Comparison of ENCODE assay signal across 15 cellular contexts in the genomic region with DNA sequence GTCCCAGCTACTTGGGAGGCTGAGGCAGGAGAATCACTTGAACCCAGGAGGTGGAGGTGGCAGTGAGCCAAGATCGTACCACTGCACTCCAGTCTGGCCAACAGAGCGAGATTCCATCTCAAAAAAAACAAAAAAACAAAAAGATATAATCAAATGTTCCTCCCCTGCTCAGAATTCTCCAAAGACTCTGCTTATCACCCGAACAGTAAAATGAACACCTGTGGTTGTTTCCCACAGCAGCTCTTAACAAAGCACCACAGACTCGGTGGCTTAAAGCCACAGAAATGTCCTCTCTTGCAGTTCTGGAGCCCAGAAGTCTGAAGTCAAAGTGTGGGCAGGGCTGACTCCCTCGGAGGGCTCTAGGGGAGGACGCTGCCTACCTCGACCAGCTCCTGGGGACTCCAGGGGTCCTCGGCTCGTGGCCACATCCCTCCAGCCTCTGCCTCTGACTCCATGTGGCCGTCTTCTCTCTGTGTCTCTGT. TPM values are rescaled to one million over a fixed set of nuclear protein-coding genes. Genes with fewer than 3 reads are reported as not detected.
DNase-seq lines count a peak whose midpoint lies in the region; ATAC-seq, FAIRE-seq and TF ChIP-seq lines count a peak whose summit lies in the region.
"Had no signal": no experiment of that assay in that cellular context is flagged by ENCODE, and none has a peak within 500 bp of the region (broad histone marks: within the 10 kb centered on the region; RNA-seq: fewer than 3 reads in every experiment).

No MANE protein-coding gene starts in this region.

- no peaks in the 10 kb centered on the region for H3K9me3 Mint-ChIP-seq in activated CD4-positive, alpha-beta T cell treated with anti-CD3 and anti-CD28 coated beads, Interleukin-2, amount 10 ng/mL, durations not matched to agents 7 days and 5 days
- no peaks in the 10 kb centered on the region for H3K9me3 Mint-ChIP-seq in activated T-helper 2 cell treated with anti-CD3 and anti-CD28 coated beads, Interferon-gamma antibody, Interleukin-2, Interleukin-4, amounts not matched to agents 10 μg/mL and 5 μg/mL and 100 μg/mL, durations not matched to agents 14 hours and 24 hours and 36 hours
- H3K9me3 Mint-ChIP-seq: endodermal cell had no signal

- H3K9ac ChIP-seq in KMS-11: no peak overlapping the region

- H3K27ac Mint-ChIP-seq in activated CD4-positive, alpha-beta T cell treated with anti-CD3 and anti-CD28 coated beads, Interleukin-2, amount 10 ng/mL, durations not matched to agents 7 days and 5 days: peak overlapping the region; percentile 75
- H3K27ac Mint-ChIP-seq in activated T-helper 2 cell treated with anti-CD3 and anti-CD28 coated beads, Interferon-gamma antibody, Interleukin-2, Interleukin-4, amounts not matched to agents 10 μg/mL and 5 μg/mL and 100 μg/mL, durations not matched to agents 14 hours and 24 hours and 36 hours: peak overlapping the region; percentile 63
- H3K27ac Mint-ChIP-seq: endodermal cell had no signal

- no peaks in the 10 kb centered on the region for H4K20me1 ChIP-seq in KMS-11 (ENCODE audit: insufficient read depth)

- no peaks in the 10 kb centered on the region for H3K36me3 Mint-ChIP-seq in activated CD4-positive, alpha-beta T cell treated with anti-CD3 and anti-CD28 coated beads, Interleukin-2, amount 10 ng/mL, durations not matched to agents 7 days and 5 days (ENCODE audit: low read depth)
- no peaks in the 10 kb centered on the region for H3K36me3 Mint-ChIP-seq in activated T-helper 2 cell treated with anti-CD3 and anti-CD28 coated beads, Interferon-gamma antibody, Interleukin-2, Interleukin-4, amounts not matched to agents 10 μg/mL and 5 μg/mL and 100 μg/mL, durations not matched to agents 14 hours and 24 hours and 36 hours (ENCODE audit: low read depth)

- H3K9me3 ChIP-seq in pancreas: no peaks in the 10 kb centered on the region
- H3K9me3 ChIP-seq in aorta (ENCODE audit: control insufficient read depth, low read length): no peaks in the 10 kb centered on the region
- H3K9me3 ChIP-seq: thyroid gland had no signal

- 28 to 31% methylated on average over 10 of the region's 10 CpGs for WGBS in pancreas, 2 donors
- WGBS in aorta, 2 donors: 77 to 83% methylated on average over 10 of the region's 10 CpGs

- TF ChIP-seq CTCF in KMS-11 (conservative IDR thresholded peaks at IDR 0.05; ENCODE audit: low read depth, low read length) (no peak), pancreas (IDR thresholded peaks at IDR 0.05) (no peak)

- H3K27me3 Mint-ChIP-seq in activated CD4-positive, alpha-beta T cell treated with anti-CD3 and anti-CD28 coated beads, Interleukin-2, amount 10 ng/mL, durations not matched to agents 7 days and 5 days: no peaks in the 10 kb centered on the region
- no peaks in the 10 kb centered on the region for H3K27me3 Mint-ChIP-seq in activated T-helper 2 cell treated with anti-CD3 and anti-CD28 coated beads, Interferon-gamma antibody, Interleukin-2, Interleukin-4, amounts not matched to agents 10 μg/mL and 5 μg/mL and 100 μg/mL, durations not matched to agents 14 hours and 24 hours and 36 hours (ENCODE audit: low read depth)

- H3K4me3 ChIP-seq in KMS-11 (IDR thresholded peaks at IDR 0.05; ENCODE audit: insufficient read depth, low read depth, low read length): no peak overlapping the region
- peak overlapping the region in 1 of 4 donors; percentile 20 for H3K4me3 ChIP-seq in pancreas
- no peak overlapping the region for H3K4me3 ChIP-seq in aorta (ENCODE audit: low read length in 2 of 2)
- H3K4me3 ChIP-seq: SJSA1, thyroid gland had no signal

- H3K4me2 ChIP-seq in KMS-11: peak overlapping the region; percentile 31

- CTCF ChIA-PET in activated CD4-positive, alpha-beta T cell treated with anti-CD3 and anti-CD28 coated beads, Interleukin-2, amount 10 ng/mL, durations not matched to agents 7 days and 5 days (lab: Charles Lee): interaction anchor here (0.7 to 1.2 kb wide), 3 partner anchors 20 to 95 kb away, joined by 3 to 5 read pairs (median 4); no protein-coding TSS in a partner anchor

- POLR2A ChIA-PET in activated CD4-positive, alpha-beta T cell treated with anti-CD3 and anti-CD28 coated beads, Interleukin-2, amount 10 ng/mL, durations not matched to agents 7 days and 5 days (lab: Charles Lee): no interaction called here

- ATAC-seq in pancreas (peak; percentile 18 to 49 (median 31)), aorta (ENCODE audit: low FRiP score) (no peak), GM21515 (IDR thresholded peaks at IDR 0.05; ENCODE audit: unreplicated experiment) (no peak)
- ATAC-seq: HCT116 had no signal

- H3K27me3 ChIP-seq in KMS-11 (ENCODE audit: insufficient read depth, low read depth): no peaks in the 10 kb centered on the region
- H3K27me3 ChIP-seq in pancreas: no peaks in the 10 kb centered on the region
- no peaks in the 10 kb centered on the region for H3K27me3 ChIP-seq in aorta (ENCODE audit: control insufficient read depth in 1 of 2, insufficient read depth in 2 of 2, low read length in 1 of 2)
- H3K27me3 ChIP-seq: SJSA1, thyroid gland had no signal

- H3K4me1 ChIP-seq in KMS-11 (ENCODE audit: low read depth, poor library complexity, severe bottlenecking): peaks cover 12% of the 10 kb centered on the region
- peaks cover 4 to 10% (median 7%) of the 10 kb centered on the region in 3 donors for H3K4me1 ChIP-seq in pancreas
- H3K4me1 ChIP-seq in aorta (ENCODE audit: control insufficient read depth in 1 of 2, insufficient read depth in 2 of 2, low read length in 2 of 2): no peaks in the 10 kb centered on the region

- intact Hi-C loops in activated T-helper 2 cell treated with anti-CD3 and anti-CD28 coated beads, Interferon-gamma antibody, Interleukin-2, Interleukin-4, amounts not matched to agents 10 μg/mL and 5 μg/mL and 100 μg/mL, durations not matched to agents 14 hours and 24 hours and 36 hours (cut with micrococcal nuclease): no loop called here
- intact Hi-C loops in pancreas (cut with DNase I): loop anchor here in 1 of 3 donors (10.0 kb wide), 1 partner anchor 64 kb away; no protein-coding TSS in a partner anchor
- intact Hi-C loops in aorta (cut with DNase I): loop anchor here in 1 of 2 donors (5.0 kb wide), 1 partner anchor 34 kb away; no protein-coding TSS in a partner anchor

- peak overlapping the region; percentile 27; the same call in 1 of the 2 replicates for H3K27ac ChIP-seq in KMS-11
- H3K27ac ChIP-seq in pancreas: peak overlapping the region; percentile 64 to 82 (median 72)
- no peak overlapping the region for H3K27ac ChIP-seq in aorta (ENCODE audit: low read depth in 1 of 2, low read length in 2 of 2)
- H3K27ac ChIP-seq: SJSA1, thyroid gland had no signal

- H2AFZ ChIP-seq in KMS-11 (ENCODE audit: low read depth): no peak overlapping the region

- no peak overlapping the region for H3K4me3 Mint-ChIP-seq in activated CD4-positive, alpha-beta T cell treated with anti-CD3 and anti-CD28 coated beads, Interleukin-2, amount 10 ng/mL, durations not matched to agents 7 days and 5 days
- peak overlapping the region; percentile 52 for H3K4me3 Mint-ChIP-seq in activated T-helper 2 cell treated with anti-CD3 and anti-CD28 coated beads, Interferon-gamma antibody, Interleukin-2, Interleukin-4, amounts not matched to agents 10 μg/mL and 5 μg/mL and 100 μg/mL, durations not matched to agents 14 hours and 24 hours and 36 hours (ENCODE audit: low read depth)
- H3K4me3 Mint-ChIP-seq: endodermal cell had no signal

- peaks cover 7% of the 10 kb centered on the region for H3K79me2 ChIP-seq in KMS-11 (ENCODE audit: insufficient read depth, low read depth)

- FAIRE-seq in pancreas (lab: Jason Lieb, UNC): no peak

- H3K36me3 ChIP-seq in KMS-11 (ENCODE audit: insufficient read depth) (no peaks in the 10 kb centered on the region), pancreas (no peaks in the 10 kb centered on the region), aorta (ENCODE audit: control insufficient read depth in 1 of 2, insufficient read depth in 2 of 2, low read length in 1 of 2) (no peaks in the 10 kb centered on the region)
- H3K36me3 ChIP-seq: thyroid gland had no signal

- peak; percentile 31 for DNase-seq in activated CD4-positive, alpha-beta T cell treated with anti-CD3 and anti-CD28 coated beads, Interleukin-2, amount 10 ng/mL, durations not matched to agents 7 days and 5 days
- DNase-seq in activated CD4-positive, alpha-beta T cell treated with anti-CD3 and anti-CD28 coated beads, Interleukin-2, amount 50 U/mL, for 48 hours: no peak
- no peak for DNase-seq in activated T-helper 2 cell treated with anti-CD3 and anti-CD28 coated beads, Interferon-gamma antibody, Interleukin-2, Interleukin-4, amounts not matched to agents 10 μg/mL and 5 μg/mL and 100 μg/mL, durations not matched to agents 14 hours and 24 hours and 36 hours (ENCODE audit: low spot score)
- DNase-seq in pancreas: peak in 5 of 6 donors; percentile 54 to 75 (median 60)
- no peak for DNase-seq in aorta
- no peak for DNase-seq in DMS153 (lab: John Stamatoyannopoulos, UW)
- DNase-seq: ACHN; central memory CD4-positive, alpha-beta T cell; endodermal cell; NCI-H1436; thyroid gland had no signal

- H3K4me1 Mint-ChIP-seq in activated CD4-positive, alpha-beta T cell treated with anti-CD3 and anti-CD28 coated beads, Interleukin-2, amount 10 ng/mL, durations not matched to agents 7 days and 5 days: peaks cover 69% of the 10 kb centered on the region
- H3K4me1 Mint-ChIP-seq in activated T-helper 2 cell treated with anti-CD3 and anti-CD28 coated beads, Interferon-gamma antibody, Interleukin-2, Interleukin-4, amounts not matched to agents 10 μg/mL and 5 μg/mL and 100 μg/mL, durations not matched to agents 14 hours and 24 hours and 36 hours (ENCODE audit: low read depth): peaks cover 25% of the 10 kb centered on the region

RNA-seq across cellular contexts. Expression of a gene that starts 4.1 kb away (rescaled TPM):
- 100 to 1,000 TPM in 1 of 2 experiments, 10 to 100 TPM in 1; 90.6 to 104 TPM for total RNA-seq in activated CD4-positive, alpha-beta T cell treated with anti-CD3 and anti-CD28 coated beads, Interleukin-2, amount 10 ng/mL, durations not matched to agents 7 days and 5 days
- total RNA-seq in activated T-helper 2 cell treated with anti-CD3 and anti-CD28 coated beads, Interferon-gamma antibody, Interleukin-2, Interleukin-4, amounts not matched to agents 10 μg/mL and 5 μg/mL and 100 μg/mL, durations not matched to agents 14 hours and 24 hours and 36 hours: 86.7 and 91.0 TPM in 2 replicates
- total RNA-seq in pancreas (10 to 100 TPM; 45.0 to 73.2 (median 58.3) TPM), aorta (10 to 100 TPM; 56.4 to 77.9 TPM)
- polyA plus RNA-seq in pancreas (100 to 1,000 TPM in 1 of 2 donors, 10 to 100 TPM in 1; 92.7 to 166 TPM), aorta (100 to 1,000 TPM in 1 of 2 donors, 10 to 100 TPM in 1; 17.2 to 109 TPM)

RNA-seq across cellular contexts. Expression of a gene that starts 22.2 kb away (rescaled TPM):
- 10 to 100 TPM; 24.7 to 29.3 TPM for total RNA-seq in activated CD4-positive, alpha-beta T cell treated with anti-CD3 and anti-CD28 coated beads, Interleukin-2, amount 10 ng/mL, durations not matched to agents 7 days and 5 days
- 29.6 and 30.4 TPM in 2 replicates for total RNA-seq in activated T-helper 2 cell treated with anti-CD3 and anti-CD28 coated beads, Interferon-gamma antibody, Interleukin-2, Interleukin-4, amounts not matched to agents 10 μg/mL and 5 μg/mL and 100 μg/mL, durations not matched to agents 14 hours and 24 hours and 36 hours
- total RNA-seq in pancreas: 10 to 100 TPM; 21.1 to 43.2 (median 23.4) TPM
- polyA plus RNA-seq in pancreas: 10 to 100 TPM; 42.6 to 71.2 TPM
- total RNA-seq in aorta: 100 to 1,000 TPM in 1 of 2 donors, 10 to 100 TPM in 1; 86.3 to 131 TPM
- 100 to 1,000 TPM in 1 of 2 donors, 10 to 100 TPM in 1; 85.4 to 106 TPM for polyA plus RNA-seq in aorta

RNA-seq across cellular contexts. Expression of a gene that starts 47.7 kb away (rescaled TPM):
- total RNA-seq in activated CD4-positive, alpha-beta T cell treated with anti-CD3 and anti-CD28 coated beads, Interleukin-2, amount 10 ng/mL, durations not matched to agents 7 days and 5 days: not detected
- total RNA-seq in activated T-helper 2 cell treated with anti-CD3 and anti-CD28 coated beads, Interferon-gamma antibody, Interleukin-2, Interleukin-4, amounts not matched to agents 10 μg/mL and 5 μg/mL and 100 μg/mL, durations not matched to agents 14 hours and 24 hours and 36 hours: 0.23 TPM in 1 of 2 replicates, not detected in the other
- 10 to 100 TPM; 15.2 to 27.5 (median 21.3) TPM for total RNA-seq in pancreas
- polyA plus RNA-seq in pancreas: 10 to 100 TPM; 29.0 to 58.9 TPM
- total RNA-seq in aorta: under 1 TPM in 1 of 2 donors, not detected in 1; 0.06 TPM
- 1 to 10 TPM in 1 of 2 donors, under 1 TPM in 1; 0.84 to 6.1 TPM for polyA plus RNA-seq in aorta

RNA-seq across cellular contexts. Expression of a gene that starts 49.0 kb away (rescaled TPM):
- 1 to 10 TPM; 2.1 to 2.7 TPM for total RNA-seq in activated CD4-positive, alpha-beta T cell treated with anti-CD3 and anti-CD28 coated beads, Interleukin-2, amount 10 ng/mL, durations not matched to agents 7 days and 5 days
- 2.1 TPM in 2 replicates for total RNA-seq in activated T-helper 2 cell treated with anti-CD3 and anti-CD28 coated beads, Interferon-gamma antibody, Interleukin-2, Interleukin-4, amounts not matched to agents 10 μg/mL and 5 μg/mL and 100 μg/mL, durations not matched to agents 14 hours and 24 hours and 36 hours
- 10 to 100 TPM in 4 of 6 donors, 1 to 10 TPM in 2; 8.3 to 24.2 (median 11.3) TPM for total RNA-seq in pancreas
- 10 to 100 TPM; 85.6 to 93.6 TPM for polyA plus RNA-seq in pancreas
- 10 to 100 TPM; 41.7 to 70.3 TPM for total RNA-seq in aorta
- polyA plus RNA-seq in aorta: 100 to 1,000 TPM in 1 of 2 donors, 10 to 100 TPM in 1; 57.7 to 346 TPM

Comparison
In these comparisons a context has a peak if more than half of its experiments do, and no peak if none do; other contexts are left out.
1. DNase-seq: peak in activated CD4-positive, alpha-beta T cell treated with anti-CD3 and anti-CD28 coated beads, Interleukin-2, amount 10 ng/mL, durations not matched to agents 7 days and 5 days (single experiment) and pancreas (5 of 6); none in activated CD4-positive, alpha-beta T cell treated with anti-CD3 and anti-CD28 coated beads, Interleukin-2, amount 50 U/mL, for 48 hours (0 of 2), activated T-helper 2 cell treated with anti-CD3 and anti-CD28 coated beads, Interferon-gamma antibody, Interleukin-2, Interleukin-4, amounts not matched to agents 10 μg/mL and 5 μg/mL and 100 μg/mL, durations not matched to agents 14 hours and 24 hours and 36 hours (single experiment), aorta (0 of 2) and DMS153 (single experiment).
2. H3K27ac ChIP-seq: peak in KMS-11 (single experiment) and pancreas (4 of 4); none in aorta (0 of 2).
3. ATAC-seq: peak in pancreas (4 of 4); none in aorta (single experiment) and GM21515 (single experiment).
4. RNA of a gene that starts 47.7 kb away (total RNA-seq): 15.2 to 27.5 TPM in pancreas; 0.23 TPM in activated T-helper 2 cell treated with anti-CD3 and anti-CD28 coated beads, Interferon-gamma antibody, Interleukin-2, Interleukin-4, amounts not matched to agents 10 μg/mL and 5 μg/mL and 100 μg/mL, durations not matched to agents 14 hours and 24 hours and 36 hours, 0.06 TPM in aorta and not detected in activated CD4-positive, alpha-beta T cell treated with anti-CD3 and anti-CD28 coated beads, Interleukin-2, amount 10 ng/mL, durations not matched to agents 7 days and 5 days; every median in the first group is over 10 times any median in the second.